9 cellular contexts compared by ENCODE assay signal in the genomic region with DNA sequence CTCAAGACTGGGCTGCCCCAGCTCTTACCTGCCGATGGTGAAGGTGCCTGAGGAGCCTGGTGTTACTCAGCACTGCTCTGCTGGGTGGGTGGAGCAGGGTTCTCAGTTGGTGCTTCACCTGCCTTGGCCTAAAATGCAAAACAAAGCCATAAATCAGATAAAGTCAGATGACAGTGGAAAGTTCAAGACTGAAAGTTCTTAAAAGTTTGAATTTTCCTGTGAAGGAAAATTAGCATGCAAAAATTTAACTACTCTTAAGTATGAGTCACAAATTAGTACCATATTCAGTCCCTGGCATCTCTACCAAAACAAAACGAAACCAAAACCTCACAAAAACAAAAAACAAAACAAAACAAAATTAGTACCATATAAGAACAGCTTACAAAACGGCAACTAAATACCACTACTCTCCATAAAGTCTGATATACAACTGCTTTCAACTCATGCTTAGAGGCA. TPM values are rescaled to one million over a fixed set of nuclear protein-coding genes. Genes with fewer than 3 reads are reported as not detected.
DNase-seq lines count a peak whose midpoint lies in the region; ATAC-seq and TF ChIP-seq lines count a peak whose summit lies in the region.
"Had no signal": no experiment of that assay in that cellular context is flagged by ENCODE, and none has a peak within 500 bp of the region (broad histone marks: within the 10 kb centered on the region; RNA-seq: fewer than 3 reads in every experiment).

No MANE protein-coding gene starts in this region.

- WGBS in GM23248 (ENCODE audit: low coverage in 1 of 2, low lambda C conversion rate in 2 of 2, missing lambda C conversion rate in 2 of 2), 2 experiments: 28 to 37% methylated on average over 3 of the region's 3 CpGs

- no peaks in the 10 kb centered on the region for H3K9me2 ChIP-seq in GM23248 (ENCODE audit: insufficient read depth)

- DNase-seq in GM04504 (ENCODE audit: low read depth) (peak; percentile 36), GM23248 (peak; percentile 65), natural killer cell (no peak), NCI-H1048 (lab: John Stamatoyannopoulos, UW) (no peak), COLO668 (lab: John Stamatoyannopoulos, UW; ENCODE audit: unreplicated experiment) (no peak), NCI-H187 (lab: John Stamatoyannopoulos, UW) (no peak), NCI-H345 treated with DMSO at 0.1 percent for 48 hours (lab: John Stamatoyannopoulos, UW; ENCODE audit: unreplicated experiment) (no peak)
- DNase-seq in activated CD4-positive, alpha-beta T cell treated with anti-CD3 and anti-CD28 coated beads, Interleukin-2, amount 50 U/mL, for 4 hours: peak; percentile 33 to 37
- DNase-seq: IMR-90 had no signal

- H3K4me1 ChIP-seq in GM23248 (ENCODE audit: insufficient read depth): peaks cover 14% of the 10 kb centered on the region

- peak overlapping the region; percentile 49 for H3K4me2 ChIP-seq in GM23248 (ENCODE audit: unreplicated experiment)

- peaks cover 54% of the 10 kb centered on the region for H3K79me2 ChIP-seq in GM23248 (ENCODE audit: insufficient read depth)

- H3K4me3 Mint-ChIP-seq in natural killer cell: no peak overlapping the region

- peaks cover 92% of the 10 kb centered on the region for H3K36me3 ChIP-seq in GM23248 (ENCODE audit: low read depth)

- peak overlapping the region; percentile 24; the same call in 1 of the 2 replicates for H3K4me3 ChIP-seq in GM23248

- peak overlapping the region; percentile 32; the same call in 1 of the 2 replicates for H3K9ac ChIP-seq in GM23248

- in situ Hi-C loops in GM23248 (cut with MboI): no loop called here

- H2AFZ ChIP-seq in GM23248: 0 out of 2 replicates have a peak overlapping the region, but pooled peaks have one; percentile 8

- H3K9me3 Mint-ChIP-seq in natural killer cell: no peaks in the 10 kb centered on the region

- no peaks in the 10 kb centered on the region for H3K36me3 Mint-ChIP-seq in natural killer cell

- peaks cover 0 to 8% of the 10 kb centered on the region in 2 donors for H3K4me1 Mint-ChIP-seq in natural killer cell

- no peaks in the 10 kb centered on the region for H4K20me1 ChIP-seq in GM23248 (ENCODE audit: insufficient read depth)

- peak overlapping the region; percentile 36 for H3K27ac ChIP-seq in GM23248

- H3K27me3 ChIP-seq in GM23248 (replicated peaks; ENCODE audit: insufficient read depth): no peaks in the 10 kb centered on the region

- peaks cover 2 to 11% of the 10 kb centered on the region in 2 donors for H3K27me3 Mint-ChIP-seq in natural killer cell (ENCODE audit: low read depth in 2 of 2)

- ATAC-seq in natural killer cell: peak in 2 of 3 donors; percentile 42 to 44

- no peak for TF ChIP-seq CTCF in natural killer cell (IDR thresholded peaks at IDR 0.05)

- intact Hi-C loops in natural killer cell (cut with micrococcal nuclease): no loop called here

- peak overlapping the region in 1 of 2 donors; percentile 60 for H3K27ac Mint-ChIP-seq in natural killer cell

- no peaks in the 10 kb centered on the region for H3K9me3 ChIP-seq in GM23248 (ENCODE audit: low read depth)

- peaks cover 8% of the 10 kb centered on the region; the same call in 1 of the 2 replicates for H3F3A ChIP-seq in GM23248 (ENCODE audit: insufficient read depth)

RNA-seq across cellular contexts. Expression of gene YBX3, which starts 21.9 kb away (rescaled TPM):
- 75.6 and 108 TPM in 2 replicates for total RNA-seq in GM23248 (2014; rRNA removed; shearing (Covaris generic))
- 215 and 216 TPM in 2 replicates for polyA plus RNA-seq in GM23248 (2016; fragmentation: Nextera tagmentation; extraction: Ambion mirVana)
- 10 to 100 TPM; 13.4 to 36.0 (median 33.0) TPM for total RNA-seq in natural killer cell

RNA-seq across cellular contexts. Expression of gene STYK1, which starts 27.4 kb away (rescaled TPM):
- 1.1 TPM in 1 of 2 replicates, not detected in the other for total RNA-seq in GM23248 (2014; rRNA removed; shearing (Covaris generic))
- polyA plus RNA-seq in GM23248 (2016; fragmentation: Nextera tagmentation; extraction: Ambion mirVana): 0.89 and 0.93 TPM in 2 replicates
- total RNA-seq in natural killer cell: 1 to 10 TPM; 2.0 to 2.6 (median 2.4) TPM

Comparison
In these comparisons a context has a peak if more than half of its experiments do, and no peak if none do; other contexts are left out.
1. DNase-seq: peak in GM04504 (single experiment), GM23248 (single experiment) and activated CD4-positive, alpha-beta T cell treated with anti-CD3 and anti-CD28 coated beads, Interleukin-2, amount 50 U/mL, for 4 hours (2 of 2); none in natural killer cell (single experiment), NCI-H1048 (single experiment), COLO668 (single experiment), NCI-H187 (0 of 2) and NCI-H345 treated with DMSO at 0.1 percent for 48 hours (single experiment).